ENCODE assay signal across 1 cellular context in the genomic region with DNA sequence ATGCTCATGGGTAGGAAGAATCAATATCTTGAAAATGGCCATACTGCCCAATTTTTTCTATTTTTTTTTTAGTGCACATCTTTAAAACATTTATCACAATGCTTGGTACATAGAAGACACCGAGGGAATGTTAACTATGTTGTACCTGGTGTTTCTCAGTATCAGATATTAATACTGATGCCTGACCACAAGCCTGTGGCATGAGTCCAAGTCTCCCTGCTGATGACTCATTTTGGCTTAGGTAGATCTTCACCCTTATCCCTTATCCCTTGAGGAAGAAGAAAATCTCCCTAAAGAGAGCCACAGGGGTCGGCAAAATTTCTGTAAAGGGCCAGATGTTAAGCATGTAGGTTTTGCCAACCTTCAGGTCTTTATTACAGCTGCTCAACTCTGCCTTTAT.
A peak's percentile ranks its signal among the peaks of the same experiment; 100 is the strongest.
TF ChIP-seq lines count a peak whose summit lies in the region.

No MANE protein-coding gene starts in this region.

TF ChIP-seq in K562, 482 proteins besides CTCF, POLR2A, EP300 and RAD21 (continued from another document):
- no peak for TF ChIP-seq ZNF655 (CRISPR knock-in tag; IDR thresholded peaks at IDR 0.05)
- TF ChIP-seq PHB2 (IDR thresholded peaks at IDR 0.05; ENCODE audit: low read depth): no peak
- TF ChIP-seq KLF10 (CRISPR knock-in tag; IDR thresholded peaks at IDR 0.05): no peak
- TF ChIP-seq JUND (IDR thresholded peaks at IDR 0.05; ENCODE audit: borderline replicate concordance, low read depth, low read length): peak; percentile 59; the same call in 1 of the 2 replicates
- TF ChIP-seq JUND (tag; IDR thresholded peaks at IDR 0.05; ENCODE audit: borderline replicate concordance, low read depth, low read length): peak; percentile 70; the same call in 1 of the 3 replicates
- TF ChIP-seq PTBP1 (IDR thresholded peaks at IDR 0.05; ENCODE audit: low read depth, low read length): no peak
- no peak for TF ChIP-seq FOXP4 (CRISPR knock-in tag; IDR thresholded peaks at IDR 0.05; ENCODE audit: borderline replicate concordance)
- no peak for TF ChIP-seq TCF7 (IDR thresholded peaks at IDR 0.05; ENCODE audit: borderline replicate concordance)
- TF ChIP-seq, protein P1, sequence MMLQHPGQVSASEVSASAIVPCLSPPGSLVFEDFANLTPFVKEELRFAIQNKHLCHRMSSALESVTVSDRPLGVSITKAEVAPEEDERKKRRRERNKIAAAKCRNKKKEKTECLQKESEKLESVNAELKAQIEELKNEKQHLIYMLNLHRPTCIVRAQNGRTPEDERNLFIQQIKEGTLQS (IDR thresholded peaks at IDR 0.05): peak; percentile 54; the same call in 1 of the 2 replicates
- TF ChIP-seq, protein P1 (CRISPR knock-in tag; conservative IDR thresholded peaks at IDR 0.05): no peak
- no peak for TF ChIP-seq MBD2 (IDR thresholded peaks at IDR 0.05; ENCODE audit: borderline replicate concordance, low read depth)
- TF ChIP-seq ZMIZ1 (IDR thresholded peaks at IDR 0.05; ENCODE audit: low read depth in 2 of 2, low read length in 2 of 2): no peak
- TF ChIP-seq MCM5 (IDR thresholded peaks at IDR 0.05; ENCODE audit: low read depth): no peak
- no peak for TF ChIP-seq LEF1 (IDR thresholded peaks at IDR 0.05)
- TF ChIP-seq, protein P2, sequence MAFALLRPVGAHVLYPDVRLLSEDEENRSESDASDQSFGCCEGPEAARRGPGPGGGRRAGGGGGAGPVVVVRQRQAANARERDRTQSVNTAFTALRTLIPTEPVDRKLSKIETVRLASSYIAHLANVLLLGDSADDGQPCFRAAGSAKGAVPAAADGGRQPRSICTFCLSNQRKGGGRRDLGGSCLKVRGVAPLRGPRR (CRISPR knock-in tag; IDR thresholded peaks at IDR 0.05): no peak
- peak; percentile 59 for TF ChIP-seq NFIC (IDR thresholded peaks at IDR 0.05)
- TF ChIP-seq JUNB (CRISPR knock-in tag; conservative IDR thresholded peaks at IDR 0.05): no peak
- TF ChIP-seq SNRNP70 (optimal IDR thresholded peaks at IDR 0.05; ENCODE audit: low read depth, low read length): no peak
- no peak for TF ChIP-seq ZNF512 (tag; IDR thresholded peaks at IDR 0.05)
- TF ChIP-seq GABPA (tag; conservative IDR thresholded peaks at IDR 0.05; ENCODE audit: low read depth): no peak
- TF ChIP-seq, protein P3, sequence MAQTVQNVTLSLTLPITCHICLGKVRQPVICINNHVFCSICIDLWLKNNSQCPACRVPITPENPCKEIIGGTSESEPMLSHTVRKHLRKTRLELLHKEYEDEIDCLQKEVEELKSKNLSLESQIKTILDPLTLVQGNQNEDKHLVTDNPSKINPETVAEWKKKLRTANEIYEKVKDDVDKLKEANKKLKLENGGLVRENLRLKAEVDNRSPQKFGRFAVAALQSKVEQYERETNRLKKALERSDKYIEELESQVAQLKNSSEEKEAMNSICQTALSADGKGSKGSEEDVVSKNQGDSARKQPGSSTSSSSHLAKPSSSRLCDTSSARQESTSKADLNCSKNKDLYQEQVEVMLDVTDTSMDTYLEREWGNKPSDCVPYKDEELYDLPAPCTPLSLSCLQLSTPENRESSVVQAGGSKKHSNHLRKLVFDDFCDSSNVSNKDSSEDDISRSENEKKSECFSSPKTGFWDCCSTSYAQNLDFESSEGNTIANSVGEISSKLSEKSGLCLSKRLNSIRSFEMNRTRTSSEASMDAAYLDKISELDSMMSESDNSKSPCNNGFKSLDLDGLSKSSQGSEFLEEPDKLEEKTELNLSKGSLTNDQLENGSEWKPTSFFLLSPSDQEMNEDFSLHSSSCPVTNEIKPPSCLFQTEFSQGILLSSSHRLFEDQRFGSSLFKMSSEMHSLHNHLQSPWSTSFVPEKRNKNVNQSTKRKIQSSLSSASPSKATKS (CRISPR knock-in tag; IDR thresholded peaks at IDR 0.05): no peak
- TF ChIP-seq FOSL1 (tag; conservative IDR thresholded peaks at IDR 0.05): peak; percentile 81
- TF ChIP-seq NCOA4 (IDR thresholded peaks at IDR 0.05; ENCODE audit: partially characterized antibody): no peak
- no peak for TF ChIP-seq ZNF311 (CRISPR knock-in tag; IDR thresholded peaks at IDR 0.05)
- no peak for TF ChIP-seq NFYB (IDR thresholded peaks at IDR 0.05; ENCODE audit: extremely low read depth, insufficient read length)
- no peak for TF ChIP-seq ZNF431 (CRISPR knock-in tag; IDR thresholded peaks at IDR 0.05)
- no peak for TF ChIP-seq ZNF445 (CRISPR knock-in tag; IDR thresholded peaks at IDR 0.05; ENCODE audit: low read depth)
- no peak for TF ChIP-seq ZNF143 (CRISPR knock-in tag; IDR thresholded peaks at IDR 0.05)
- TF ChIP-seq DNMT1 (IDR thresholded peaks at IDR 0.05): no peak
- no peak for TF ChIP-seq ZNF511 (CRISPR knock-in tag; IDR thresholded peaks at IDR 0.05)
